Comparison of ENCODE assay signal across 27 cellular contexts in genomic region chr4:102529977-102530376, GRCh38. TPM values are rescaled to one million over a fixed set of nuclear protein-coding genes. Genes with fewer than 3 reads are reported as not detected.
DNase-seq lines count a peak whose midpoint lies in the region; ATAC-seq and TF ChIP-seq lines count a peak whose summit lies in the region.
"Had no signal": no experiment of that assay in that cellular context is flagged by ENCODE, and none has a peak within 500 bp of the region (broad histone marks: within the 10 kb centered on the region; RNA-seq: fewer than 3 reads in every experiment).

No MANE protein-coding gene starts in this region.

- DNase-seq in CD4-positive, CD25-positive, alpha-beta regulatory T cell: no peak
- DNase-seq in CD8-positive, alpha-beta T cell: no peak
- no peak for DNase-seq in activated naive CD8-positive, alpha-beta T cell treated with anti-CD3 and anti-CD28 coated beads for 36 hours
- DNase-seq in mesothelial cell of epicardium (ENCODE audit: low spot score in 2 of 2, unreplicated experiment in 2 of 2) (no peak), NCI-H128 (lab: John Stamatoyannopoulos, UW; ENCODE audit: unreplicated experiment) (no peak), NCI-H526 (lab: John Stamatoyannopoulos, UW) (no peak)
- DNase-seq: activated CD4-positive, CD25-positive, alpha-beta regulatory T cell treated with anti-CD3 and anti-CD28 coated beads, Interleukin-2, amount 50 U/mL, for 72 hours; activated T-cell treated with anti-CD3 and anti-CD28 coated beads, Interleukin-2, amount 50 U/mL, for 1 hour; aorta; BE2C; colonic mucosa; DMS79 treated with DMSO at 0.1 percent for 48 hours; effector CD4-positive, alpha-beta T cell; GF-D8; GM23248; mammary epithelial cell; MV-4-11; NCI-H1436 treated with DMSO at 0.1 percent for 48 hours; NCI-H226; NCI-H69; right cardiac atrium; stimulated activated CD8-positive, alpha-beta memory T cell treated with anti-CD3 and anti-CD28 coated beads, Interleukin-4, amount 100 ng/mL, for 48 hours; tibial artery had no signal

- H3K4me1 ChIP-seq in CD4-positive, CD25-positive, alpha-beta regulatory T cell (ENCODE audit: control insufficient read depth, insufficient read depth, low read length, poor library complexity, severe bottlenecking): peaks cover 42% of the 10 kb centered on the region
- H3K4me1 ChIP-seq in CD8-positive, alpha-beta T cell (ENCODE audit: insufficient read depth, low read length): peaks cover 81% of the 10 kb centered on the region
- H3K4me1 ChIP-seq: colonic mucosa, tibial artery had no signal

- H3K4me3 ChIP-seq in CD4-positive, CD25-positive, alpha-beta regulatory T cell (ENCODE audit: low read depth, low read length): no peak overlapping the region
- H3K4me3 ChIP-seq in CD8-positive, alpha-beta T cell (ENCODE audit: low read depth, low read length): no peak overlapping the region
- H3K4me3 ChIP-seq: colonic mucosa, GM23248, tibial artery, vagina had no signal

- no peaks in the 10 kb centered on the region for H3K9me3 ChIP-seq in CD4-positive, CD25-positive, alpha-beta regulatory T cell (ENCODE audit: control insufficient read depth in 2 of 2, low read length in 2 of 2)
- no peaks in the 10 kb centered on the region for H3K9me3 ChIP-seq in CD8-positive, alpha-beta T cell (ENCODE audit: low read length)
- H3K9me3 ChIP-seq: BE2C, colonic mucosa, tibial artery, vagina had no signal

- H3K36me3 ChIP-seq in CD4-positive, CD25-positive, alpha-beta regulatory T cell (ENCODE audit: control insufficient read depth, insufficient read depth, low read length): peaks cover 30% of the 10 kb centered on the region
- peaks cover 4% of the 10 kb centered on the region for H3K36me3 ChIP-seq in CD8-positive, alpha-beta T cell (ENCODE audit: insufficient read depth, low read length)
- H3K36me3 ChIP-seq: BE2C, colonic mucosa, vagina had no signal

- H3K4me1 Mint-ChIP-seq in CD4-positive, CD25-positive, alpha-beta regulatory T cell: peaks cover 52 to 86% (median 66%) of the 10 kb centered on the region in 4 donors
- H3K4me1 Mint-ChIP-seq in CD8-positive, alpha-beta T cell (ENCODE audit: low read depth): peaks cover 78% of the 10 kb centered on the region
- H3K4me1 Mint-ChIP-seq in activated naive CD8-positive, alpha-beta T cell treated with anti-CD3 and anti-CD28 coated beads for 36 hours: peaks cover 91% of the 10 kb centered on the region
- H3K4me1 Mint-ChIP-seq in mesothelial cell of epicardium: peaks cover 18% of the 10 kb centered on the region

- H3K27ac ChIP-seq in CD4-positive, CD25-positive, alpha-beta regulatory T cell (ENCODE audit: insufficient read depth, low read length, poor library complexity, severe bottlenecking): no peak overlapping the region
- no peak overlapping the region for H3K27ac ChIP-seq in CD8-positive, alpha-beta T cell (ENCODE audit: low read depth, low read length)
- H3K27ac ChIP-seq: colonic mucosa, epithelial cell of prostate, GM23248, tibial artery, vagina had no signal

- H3K27me3 ChIP-seq in CD4-positive, CD25-positive, alpha-beta regulatory T cell (ENCODE audit: control insufficient read depth, insufficient read depth, low read length): no peaks in the 10 kb centered on the region
- no peaks in the 10 kb centered on the region for H3K27me3 ChIP-seq in CD8-positive, alpha-beta T cell (ENCODE audit: insufficient read depth, low read length)
- H3K27me3 ChIP-seq: BE2C, colonic mucosa, tibial artery, vagina had no signal

- H3K27me3 Mint-ChIP-seq in CD4-positive, CD25-positive, alpha-beta regulatory T cell: no peaks in the 10 kb centered on the region
- no peaks in the 10 kb centered on the region for H3K27me3 Mint-ChIP-seq in CD8-positive, alpha-beta T cell (ENCODE audit: low read depth)
- H3K27me3 Mint-ChIP-seq in activated naive CD8-positive, alpha-beta T cell treated with anti-CD3 and anti-CD28 coated beads for 36 hours: no peaks in the 10 kb centered on the region
- no peaks in the 10 kb centered on the region for H3K27me3 Mint-ChIP-seq in mesothelial cell of epicardium (ENCODE audit: low read depth)

- intact Hi-C loops in CD8-positive, alpha-beta T cell (cut with DNase I, micrococcal nuclease): loop anchor here in 1 of 2 experiments (2.0 to 5.0 kb wide), 2 partner anchors 27 to 83 kb away; no protein-coding TSS in a partner anchor

- ATAC-seq in CD4-positive, CD25-positive, alpha-beta regulatory T cell (ENCODE audit: low read depth in 2 of 2): no peak
- ATAC-seq in CD8-positive, alpha-beta T cell: no peak
- no peak for ATAC-seq in GM19463 (IDR thresholded peaks at IDR 0.05; ENCODE audit: unreplicated experiment)
- ATAC-seq: right cardiac atrium, Right ventricle myocardium inferior had no signal

- no peak overlapping the region for H3K4me3 Mint-ChIP-seq in CD4-positive, CD25-positive, alpha-beta regulatory T cell
- no peak overlapping the region for H3K4me3 Mint-ChIP-seq in CD8-positive, alpha-beta T cell
- H3K4me3 Mint-ChIP-seq in activated naive CD8-positive, alpha-beta T cell treated with anti-CD3 and anti-CD28 coated beads for 36 hours: no peak overlapping the region
- H3K4me3 Mint-ChIP-seq in mesothelial cell of epicardium: no peak overlapping the region

- peak overlapping the region in 2 of 3 donors; percentile 19 to 80 for H3K27ac Mint-ChIP-seq in CD4-positive, CD25-positive, alpha-beta regulatory T cell
- H3K27ac Mint-ChIP-seq in CD8-positive, alpha-beta T cell: peak overlapping the region; percentile 37
- peak overlapping the region; percentile 42 for H3K27ac Mint-ChIP-seq in activated naive CD8-positive, alpha-beta T cell treated with anti-CD3 and anti-CD28 coated beads for 36 hours
- H3K27ac Mint-ChIP-seq in mesothelial cell of epicardium: peak overlapping the region; percentile 61

- H3K36me3 Mint-ChIP-seq in CD4-positive, CD25-positive, alpha-beta regulatory T cell: peaks cover 26% of the 10 kb centered on the region
- peaks cover 56% of the 10 kb centered on the region for H3K36me3 Mint-ChIP-seq in CD8-positive, alpha-beta T cell
- H3K36me3 Mint-ChIP-seq in activated naive CD8-positive, alpha-beta T cell treated with anti-CD3 and anti-CD28 coated beads for 36 hours: peaks cover 72% of the 10 kb centered on the region
- H3K36me3 Mint-ChIP-seq in mesothelial cell of epicardium: peaks cover 10% of the 10 kb centered on the region

- POLR2A ChIA-PET in CD8-positive, alpha-beta T cell (lab: Charles Lee): interaction anchor here (0.7 kb wide), 1 partner anchor 7 kb away, joined by 3 read pairs; no protein-coding TSS in a partner anchor

- TF ChIP-seq CTCF in CD8-positive, alpha-beta T cell (IDR thresholded peaks at IDR 0.05): no peak
- TF ChIP-seq CTCF in mesothelial cell of epicardium (IDR thresholded peaks at IDR 0.05; ENCODE audit: unreplicated experiment): no peak

- CTCF ChIA-PET in CD8-positive, alpha-beta T cell (lab: Charles Lee): no interaction called here

- no peaks in the 10 kb centered on the region for H3K9me3 Mint-ChIP-seq in CD4-positive, CD25-positive, alpha-beta regulatory T cell
- H3K9me3 Mint-ChIP-seq in CD8-positive, alpha-beta T cell: no peaks in the 10 kb centered on the region
- H3K9me3 Mint-ChIP-seq in activated naive CD8-positive, alpha-beta T cell treated with anti-CD3 and anti-CD28 coated beads for 36 hours: no peaks in the 10 kb centered on the region
- H3K9me3 Mint-ChIP-seq in mesothelial cell of epicardium: no peaks in the 10 kb centered on the region

RNA-seq across cellular contexts. Expression of gene NFKB1, which starts 28.8 kb away (rescaled TPM):
- 152 TPM for total RNA-seq in CD4-positive, CD25-positive, alpha-beta regulatory T cell
- polyA plus RNA-seq in CD4-positive, CD25-positive, alpha-beta regulatory T cell: 10 to 100 TPM in 3 of 4 donors, 1 to 10 TPM in 1; 9.2 to 21.8 (median 13.6) TPM
- 100 to 1,000 TPM; 278 to 289 TPM for total RNA-seq in CD8-positive, alpha-beta T cell
- total RNA-seq in activated naive CD8-positive, alpha-beta T cell treated with anti-CD3 and anti-CD28 coated beads for 36 hours: 100 to 1,000 TPM; 250 to 259 TPM
- 25.7 to 30.9 TPM (median 26.7 TPM) in 3 replicates for total RNA-seq in mesothelial cell of epicardium
